ENCODE assay signal across 21 cellular contexts in genomic region chr1:247189981-247190798, GRCh38.
"Had no signal": no experiment of that assay in that cellular context is flagged by ENCODE, and none has a peak within 500 bp of the region (broad histone marks: within the 10 kb centered on the region; RNA-seq: fewer than 3 reads in every experiment).

No MANE protein-coding gene starts in this region.

- H3K27me3 Mint-ChIP-seq: activated CD4-positive, alpha-beta memory T cell treated with anti-CD3 and anti-CD28 coated beads, Interleukin-2, amount 10 ng/mL, durations not matched to agents 7 days and 5 days; central memory CD8-positive, alpha-beta T cell; stimulated activated memory B cell treated with anti-CD40 and anti-IgM and Interleukin-4, amounts not matched to agents 10 μg/mL and 1 μg/mL and 100 μg/mL, for 72 hours had no signal

- H3K27me3 ChIP-seq: brain microvascular endothelial cell, colonic mucosa, gastrocnemius medialis, heart left ventricle, left lung, spleen had no signal

- DNase-seq: activated CD4-positive, alpha-beta memory T cell treated with anti-CD3 and anti-CD28 coated beads, Interleukin-2, amount 10 ng/mL, durations not matched to agents 7 days and 5 days; activated CD4-positive, alpha-beta T cell treated with anti-CD3 and anti-CD28 coated beads for 48 hours; activated CD4-positive, CD25-positive, alpha-beta regulatory T cell; activated naive CD4-positive, alpha-beta T cell treated with anti-CD3 and anti-CD28 coated beads for 36 hours; activated T-cell treated with anti-CD3 and anti-CD28 coated beads, Interleukin-2, amount 50 U/mL, for 1 hour; anterior cingulate cortex; brain microvascular endothelial cell; colonic mucosa; gastrocnemius medialis; heart left ventricle; left lung; occipital lobe; posterior cingulate gyrus; spleen; stimulated activated CD4-positive, alpha-beta T cell treated with anti-CD3 and anti-CD28 coated beads, Interleukin-4, amount 100 ng/mL, for 4 hours; T1000 had no signal

- FAIRE-seq: endometrium had no signal

- H3K4me1 ChIP-seq: colonic mucosa, gastrocnemius medialis, heart left ventricle, left lung, spleen had no signal

- ATAC-seq: esophagus mucosa; gastrocnemius medialis; heart left ventricle; left lung; stimulated activated memory B cell treated with anti-CD40 and anti-IgM and Interleukin-4, amounts not matched to agents 10 μg/mL and 1 μg/mL and 100 μg/mL, for 72 hours had no signal

- H3K27ac Mint-ChIP-seq: activated CD4-positive, alpha-beta memory T cell treated with anti-CD3 and anti-CD28 coated beads, Interleukin-2, amount 10 ng/mL, durations not matched to agents 7 days and 5 days; activated naive CD4-positive, alpha-beta T cell treated with anti-CD3 and anti-CD28 coated beads for 36 hours; activated T-helper 2 cell treated with anti-CD3 and anti-CD28 coated beads, Interferon-gamma antibody, Interleukin-2, Interleukin-4, amounts not matched to agents 10 μg/mL and 5 μg/mL and 100 μg/mL, durations not matched to agents 14 hours and 24 hours and 36 hours; stimulated activated memory B cell treated with anti-CD40 and anti-IgM and Interleukin-4, amounts not matched to agents 10 μg/mL and 1 μg/mL and 100 μg/mL, for 72 hours had no signal

- H3K4me3 Mint-ChIP-seq: activated CD4-positive, alpha-beta memory T cell treated with anti-CD3 and anti-CD28 coated beads, Interleukin-2, amount 10 ng/mL, durations not matched to agents 7 days and 5 days; activated naive CD4-positive, alpha-beta T cell treated with anti-CD3 and anti-CD28 coated beads for 36 hours; central memory CD8-positive, alpha-beta T cell; stimulated activated memory B cell treated with anti-CD40 and anti-IgM and Interleukin-4, amounts not matched to agents 10 μg/mL and 1 μg/mL and 100 μg/mL, for 72 hours had no signal

- H3K4me3 ChIP-seq: colonic mucosa, heart left ventricle, left lung, spleen had no signal

- H3K27ac ChIP-seq: brain microvascular endothelial cell, colonic mucosa, gastrocnemius medialis, heart left ventricle, left lung, spleen had no signal

- H3K4me1 Mint-ChIP-seq: activated CD4-positive, alpha-beta memory T cell treated with anti-CD3 and anti-CD28 coated beads, Interleukin-2, amount 10 ng/mL, durations not matched to agents 7 days and 5 days; central memory CD8-positive, alpha-beta T cell; stimulated activated memory B cell treated with anti-CD40 and anti-IgM and Interleukin-4, amounts not matched to agents 10 μg/mL and 1 μg/mL and 100 μg/mL, for 72 hours had no signal
